In the genomic region with DNA sequence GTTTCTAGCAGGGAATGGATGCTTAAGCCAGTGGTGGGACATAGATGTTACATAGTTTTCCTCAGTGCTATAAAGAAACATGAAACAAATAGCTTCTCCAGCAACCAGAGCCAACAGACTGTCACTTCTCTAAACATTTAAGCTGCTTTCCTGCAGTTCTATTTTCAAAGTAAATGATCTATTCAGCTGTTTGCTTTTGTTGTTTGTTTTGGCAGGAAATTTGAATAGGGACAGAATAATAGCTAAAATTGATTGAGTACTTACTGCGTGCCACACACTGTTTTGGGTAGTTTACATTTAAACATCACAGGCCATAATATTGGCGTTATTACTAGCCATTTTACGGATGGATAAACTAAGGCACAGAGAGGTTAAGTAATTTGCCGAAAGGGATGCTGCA, we compare ENCODE assay signal across 2 cellular contexts.
TF ChIP-seq lines count a peak whose summit lies in the region.

No MANE protein-coding gene starts in this region.

TF ChIP-seq in liver, 16 proteins besides CTCF, POLR2A, EP300 and RAD21 (continued from another document):
- TF ChIP-seq, protein P1, sequence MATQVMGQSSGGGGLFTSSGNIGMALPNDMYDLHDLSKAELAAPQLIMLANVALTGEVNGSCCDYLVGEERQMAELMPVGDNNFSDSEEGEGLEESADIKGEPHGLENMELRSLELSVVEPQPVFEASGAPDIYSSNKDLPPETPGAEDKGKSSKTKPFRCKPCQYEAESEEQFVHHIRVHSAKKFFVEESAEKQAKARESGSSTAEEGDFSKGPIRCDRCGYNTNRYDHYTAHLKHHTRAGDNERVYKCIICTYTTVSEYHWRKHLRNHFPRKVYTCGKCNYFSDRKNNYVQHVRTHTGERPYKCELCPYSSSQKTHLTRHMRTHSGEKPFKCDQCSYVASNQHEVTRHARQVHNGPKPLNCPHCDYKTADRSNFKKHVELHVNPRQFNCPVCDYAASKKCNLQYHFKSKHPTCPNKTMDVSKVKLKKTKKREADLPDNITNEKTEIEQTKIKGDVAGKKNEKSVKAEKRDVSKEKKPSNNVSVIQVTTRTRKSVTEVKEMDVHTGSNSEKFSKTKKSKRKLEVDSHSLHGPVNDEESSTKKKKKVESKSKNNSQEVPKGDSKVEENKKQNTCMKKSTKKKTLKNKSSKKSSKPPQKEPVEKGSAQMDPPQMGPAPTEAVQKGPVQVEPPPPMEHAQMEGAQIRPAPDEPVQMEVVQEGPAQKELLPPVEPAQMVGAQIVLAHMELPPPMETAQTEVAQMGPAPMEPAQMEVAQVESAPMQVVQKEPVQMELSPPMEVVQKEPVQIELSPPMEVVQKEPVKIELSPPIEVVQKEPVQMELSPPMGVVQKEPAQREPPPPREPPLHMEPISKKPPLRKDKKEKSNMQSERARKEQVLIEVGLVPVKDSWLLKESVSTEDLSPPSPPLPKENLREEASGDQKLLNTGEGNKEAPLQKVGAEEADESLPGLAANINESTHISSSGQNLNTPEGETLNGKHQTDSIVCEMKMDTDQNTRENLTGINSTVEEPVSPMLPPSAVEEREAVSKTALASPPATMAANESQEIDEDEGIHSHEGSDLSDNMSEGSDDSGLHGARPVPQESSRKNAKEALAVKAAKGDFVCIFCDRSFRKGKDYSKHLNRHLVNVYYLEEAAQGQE (IDR thresholded peaks at IDR 0.05), result no peak
- peak in 1 of 2 donors; percentile 13 for TF ChIP-seq HNF4A (conservative IDR thresholded peaks at IDR 0.05)
- peak; percentile 14 for TF ChIP-seq YY1 (IDR thresholded peaks at IDR 0.05)
- TF ChIP-seq, protein P2, sequence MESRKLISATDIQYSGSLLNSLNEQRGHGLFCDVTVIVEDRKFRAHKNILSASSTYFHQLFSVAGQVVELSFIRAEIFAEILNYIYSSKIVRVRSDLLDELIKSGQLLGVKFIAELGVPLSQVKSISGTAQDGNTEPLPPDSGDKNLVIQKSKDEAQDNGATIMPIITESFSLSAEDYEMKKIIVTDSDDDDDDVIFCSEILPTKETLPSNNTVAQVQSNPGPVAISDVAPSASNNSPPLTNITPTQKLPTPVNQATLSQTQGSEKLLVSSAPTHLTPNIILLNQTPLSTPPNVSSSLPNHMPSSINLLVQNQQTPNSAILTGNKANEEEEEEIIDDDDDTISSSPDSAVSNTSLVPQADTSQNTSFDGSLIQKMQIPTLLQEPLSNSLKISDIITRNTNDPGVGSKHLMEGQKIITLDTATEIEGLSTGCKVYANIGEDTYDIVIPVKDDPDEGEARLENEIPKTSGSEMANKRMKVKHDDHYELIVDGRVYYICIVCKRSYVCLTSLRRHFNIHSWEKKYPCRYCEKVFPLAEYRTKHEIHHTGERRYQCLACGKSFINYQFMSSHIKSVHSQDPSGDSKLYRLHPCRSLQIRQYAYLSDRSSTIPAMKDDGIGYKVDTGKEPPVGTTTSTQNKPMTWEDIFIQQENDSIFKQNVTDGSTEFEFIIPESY (IDR thresholded peaks at IDR 0.05), result no peak
- TF ChIP-seq EGR1 (IDR thresholded peaks at IDR 0.05; ENCODE audit: low read depth in 2 of 2), result no peak
- no peak for TF ChIP-seq TAF1 (conservative IDR thresholded peaks at IDR 0.05)
- TF ChIP-seq HNF4G (IDR thresholded peaks at IDR 0.05), result no peak

TF ChIP-seq in HepG2, 621 proteins besides CTCF, POLR2A, EP300 and RAD21 (continued from another document):
- TF ChIP-seq KDM4B (CRISPR knock-in tag; IDR thresholded peaks at IDR 0.05) (no peak), ZNF709 (CRISPR knock-in tag; IDR thresholded peaks at IDR 0.05) (no peak), FOXM1 (CRISPR knock-in tag; IDR thresholded peaks at IDR 0.05) (no peak), KLF15 (CRISPR knock-in tag; IDR thresholded peaks at IDR 0.05; ENCODE audit: borderline replicate concordance) (no peak), ZNF432 (CRISPR knock-in tag; IDR thresholded peaks at IDR 0.05; ENCODE audit: borderline replicate concordance) (no peak), NR2C2 (CRISPR knock-in tag; IDR thresholded peaks at IDR 0.05; ENCODE audit: borderline replicate concordance) (no peak), ZNF205 (CRISPR knock-in tag; IDR thresholded peaks at IDR 0.05) (no peak), SOX6 (IDR thresholded peaks at IDR 0.05) (no peak), SOX6 (CRISPR knock-in tag; IDR thresholded peaks at IDR 0.05) (no peak), RBFOX2 (IDR thresholded peaks at IDR 0.05; ENCODE audit: low read depth, low read length) (no peak), HNF4A (CRISPR knock-in tag; IDR thresholded peaks at IDR 0.05) (no peak), ZIK1 (CRISPR knock-in tag; IDR thresholded peaks at IDR 0.05; ENCODE audit: borderline replicate concordance, low read depth) (no peak)
- TF ChIP-seq, protein P3, sequence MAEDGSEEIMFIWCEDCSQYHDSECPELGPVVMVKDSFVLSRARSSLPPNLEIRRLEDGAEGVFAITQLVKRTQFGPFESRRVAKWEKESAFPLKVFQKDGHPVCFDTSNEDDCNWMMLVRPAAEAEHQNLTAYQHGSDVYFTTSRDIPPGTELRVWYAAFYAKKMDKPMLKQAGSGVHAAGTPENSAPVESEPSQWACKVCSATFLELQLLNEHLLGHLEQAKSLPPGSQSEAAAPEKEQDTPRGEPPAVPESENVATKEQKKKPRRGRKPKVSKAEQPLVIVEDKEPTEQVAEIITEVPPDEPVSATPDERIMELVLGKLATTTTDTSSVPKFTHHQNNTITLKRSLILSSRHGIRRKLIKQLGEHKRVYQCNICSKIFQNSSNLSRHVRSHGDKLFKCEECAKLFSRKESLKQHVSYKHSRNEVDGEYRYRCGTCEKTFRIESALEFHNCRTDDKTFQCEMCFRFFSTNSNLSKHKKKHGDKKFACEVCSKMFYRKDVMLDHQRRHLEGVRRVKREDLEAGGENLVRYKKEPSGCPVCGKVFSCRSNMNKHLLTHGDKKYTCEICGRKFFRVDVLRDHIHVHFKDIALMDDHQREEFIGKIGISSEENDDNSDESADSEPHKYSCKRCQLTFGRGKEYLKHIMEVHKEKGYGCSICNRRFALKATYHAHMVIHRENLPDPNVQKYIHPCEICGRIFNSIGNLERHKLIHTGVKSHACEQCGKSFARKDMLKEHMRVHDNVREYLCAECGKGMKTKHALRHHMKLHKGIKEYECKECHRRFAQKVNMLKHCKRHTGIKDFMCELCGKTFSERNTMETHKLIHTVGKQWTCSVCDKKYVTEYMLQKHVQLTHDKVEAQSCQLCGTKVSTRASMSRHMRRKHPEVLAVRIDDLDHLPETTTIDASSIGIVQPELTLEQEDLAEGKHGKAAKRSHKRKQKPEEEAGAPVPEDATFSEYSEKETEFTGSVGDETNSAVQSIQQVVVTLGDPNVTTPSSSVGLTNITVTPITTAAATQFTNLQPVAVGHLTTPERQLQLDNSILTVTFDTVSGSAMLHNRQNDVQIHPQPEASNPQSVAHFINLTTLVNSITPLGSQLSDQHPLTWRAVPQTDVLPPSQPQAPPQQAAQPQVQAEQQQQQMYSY (CRISPR knock-in tag; IDR thresholded peaks at IDR 0.05), result no peak
- TF ChIP-seq, protein P4, sequence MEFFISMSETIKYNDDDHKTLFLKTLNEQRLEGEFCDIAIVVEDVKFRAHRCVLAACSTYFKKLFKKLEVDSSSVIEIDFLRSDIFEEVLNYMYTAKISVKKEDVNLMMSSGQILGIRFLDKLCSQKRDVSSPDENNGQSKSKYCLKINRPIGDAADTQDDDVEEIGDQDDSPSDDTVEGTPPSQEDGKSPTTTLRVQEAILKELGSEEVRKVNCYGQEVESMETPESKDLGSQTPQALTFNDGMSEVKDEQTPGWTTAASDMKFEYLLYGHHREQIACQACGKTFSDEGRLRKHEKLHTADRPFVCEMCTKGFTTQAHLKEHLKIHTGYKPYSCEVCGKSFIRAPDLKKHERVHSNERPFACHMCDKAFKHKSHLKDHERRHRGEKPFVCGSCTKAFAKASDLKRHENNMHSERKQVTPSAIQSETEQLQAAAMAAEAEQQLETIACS (CRISPR knock-in tag; IDR thresholded peaks at IDR 0.05), result no peak
